Comparison of ENCODE assay signal across 21 cellular contexts in the genomic region with DNA sequence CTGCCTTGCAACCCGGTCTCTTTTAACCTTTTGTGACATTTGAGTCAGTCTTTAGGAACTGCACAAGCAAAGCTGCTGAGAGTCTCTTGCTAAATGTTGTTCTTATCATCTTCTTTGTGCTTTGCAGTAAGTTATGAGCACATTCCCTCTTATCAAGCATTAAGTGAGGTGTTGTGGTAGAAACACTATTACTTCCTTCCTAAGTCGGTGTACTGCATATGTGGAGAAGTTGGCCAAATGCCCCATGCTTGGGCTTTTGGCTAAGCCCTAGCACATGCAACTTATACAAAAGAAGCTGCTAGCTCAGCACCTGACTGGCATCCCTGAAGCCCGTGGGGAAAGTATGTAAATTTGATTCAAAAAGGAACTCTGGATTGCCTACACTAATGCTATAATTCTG.
DNase-seq lines count a peak whose midpoint lies in the region; ATAC-seq and TF ChIP-seq lines count a peak whose summit lies in the region.
"Had no signal": no experiment of that assay in that cellular context is flagged by ENCODE, and none has a peak within 500 bp of the region (broad histone marks: within the 10 kb centered on the region; RNA-seq: fewer than 3 reads in every experiment).

No MANE protein-coding gene starts in this region.

- 0 out of 2 replicates have a peak overlapping the region, but pooled peaks have one; percentile 1 for H3K9ac ChIP-seq in DND-41 (ENCODE audit: low read depth, low read length)
- H3K9ac ChIP-seq in OCI-LY1 (ENCODE audit: low read length): peak overlapping the region; percentile 37
- H3K9ac ChIP-seq in neural progenitor cell: no peak overlapping the region
- H3K9ac ChIP-seq: BLaER1 had no signal

- H3K27me3 ChIP-seq in DND-41 (ENCODE audit: insufficient read depth, low read length, poor library complexity) (no peaks in the 10 kb centered on the region), OCI-LY1 (ENCODE audit: insufficient read depth, low read length) (no peaks in the 10 kb centered on the region), neural progenitor cell (no peaks in the 10 kb centered on the region)
- H3K27me3 ChIP-seq: BLaER1 had no signal

- H3K4me1 Mint-ChIP-seq in neural progenitor cell: peaks cover 5% of the 10 kb centered on the region
- H3K4me1 Mint-ChIP-seq: activated CD4-positive, alpha-beta memory T cell treated with anti-CD3 and anti-CD28 coated beads, Interleukin-2, amount 10 ng/mL, durations not matched to agents 7 days and 5 days had no signal

- ATAC-seq in DND-41 (ENCODE audit: insufficient read depth, low read depth) (no peak), HG03520 (IDR thresholded peaks at IDR 0.05; ENCODE audit: unreplicated experiment) (no peak), HG03280 (IDR thresholded peaks at IDR 0.05; ENCODE audit: unreplicated experiment) (no peak)

- peaks cover 5% of the 10 kb centered on the region; the same call in 1 of the 2 replicates for H3F3A ChIP-seq in OCI-LY1 (ENCODE audit: insufficient read depth, low read length)
- H3F3A ChIP-seq in neural progenitor cell (ENCODE audit: low read depth): no peaks in the 10 kb centered on the region

- no peaks in the 10 kb centered on the region for H3K27me3 Mint-ChIP-seq in neural progenitor cell (ENCODE audit: insufficient read depth, low read depth)
- H3K27me3 Mint-ChIP-seq: activated CD4-positive, alpha-beta memory T cell treated with anti-CD3 and anti-CD28 coated beads, Interleukin-2, amount 10 ng/mL, durations not matched to agents 7 days and 5 days; activated naive CD8-positive, alpha-beta T cell; IgD-negative memory B cell had no signal

- H3K9me3 ChIP-seq in DND-41 (ENCODE audit: insufficient read depth, low read length, severe bottlenecking): no peaks in the 10 kb centered on the region
- H3K9me3 ChIP-seq in OCI-LY1 (ENCODE audit: low read length): no peaks in the 10 kb centered on the region
- H3K9me3 ChIP-seq in neural progenitor cell (ENCODE audit: low read depth): no peaks in the 10 kb centered on the region
- H3K9me3 ChIP-seq: BLaER1 had no signal

- H3K4me1 ChIP-seq in DND-41 (ENCODE audit: insufficient read depth, low read length) (peaks cover 70% of the 10 kb centered on the region), OCI-LY1 (ENCODE audit: insufficient read depth, low read length, severe bottlenecking) (peaks cover 69% of the 10 kb centered on the region), neural progenitor cell (peaks cover 14% of the 10 kb centered on the region)

- H3K79me2 ChIP-seq in DND-41 (ENCODE audit: insufficient read depth, low read length): no peaks in the 10 kb centered on the region
- H3K79me2 ChIP-seq in OCI-LY1 (ENCODE audit: insufficient read depth, low read length): no peaks in the 10 kb centered on the region
- H3K79me2 ChIP-seq in neural progenitor cell (ENCODE audit: low read depth): no peaks in the 10 kb centered on the region

- H3K9me3 Mint-ChIP-seq in neural progenitor cell: no peaks in the 10 kb centered on the region
- H3K9me3 Mint-ChIP-seq: activated T-helper 2 cell treated with anti-CD3 and anti-CD28 coated beads, Interferon-gamma antibody, Interleukin-2, Interleukin-4, amounts not matched to agents 10 μg/mL and 5 μg/mL and 100 μg/mL, durations not matched to agents 14 hours and 24 hours and 36 hours; nephron progenitor cell had no signal

- H3K9me2 ChIP-seq in OCI-LY1 (ENCODE audit: low read depth, low read length): no peaks in the 10 kb centered on the region

- no peak overlapping the region for H3K27ac Mint-ChIP-seq in neural progenitor cell
- H3K27ac Mint-ChIP-seq: activated CD4-positive, alpha-beta memory T cell treated with anti-CD3 and anti-CD28 coated beads, Interleukin-2, amount 10 ng/mL, durations not matched to agents 7 days and 5 days; activated naive CD8-positive, alpha-beta T cell; activated T-helper 2 cell treated with anti-CD3 and anti-CD28 coated beads, Interferon-gamma antibody, Interleukin-2, Interleukin-4, amounts not matched to agents 10 μg/mL and 5 μg/mL and 100 μg/mL, durations not matched to agents 14 hours and 24 hours and 36 hours; IgD-negative memory B cell; progenitor cell of endocrine pancreas had no signal

- H2AFZ ChIP-seq in DND-41 (ENCODE audit: low read depth, low read length): peak overlapping the region; percentile 27; the same call in 1 of the 2 replicates
- H2AFZ ChIP-seq in OCI-LY1 (ENCODE audit: low read length): no peak overlapping the region
- peak overlapping the region; percentile 69 for H2AFZ ChIP-seq in neural progenitor cell (replicated peaks)

- H4K20me1 ChIP-seq in DND-41 (ENCODE audit: insufficient read depth, low read length) (no peaks in the 10 kb centered on the region), OCI-LY1 (ENCODE audit: insufficient read depth, low read length) (no peaks in the 10 kb centered on the region), neural progenitor cell (ENCODE audit: low read depth) (no peaks in the 10 kb centered on the region)
- H4K20me1 ChIP-seq: BLaER1 had no signal

- no peak overlapping the region for H3K4me3 Mint-ChIP-seq in neural progenitor cell
- H3K4me3 Mint-ChIP-seq: activated CD4-positive, alpha-beta memory T cell treated with anti-CD3 and anti-CD28 coated beads, Interleukin-2, amount 10 ng/mL, durations not matched to agents 7 days and 5 days; activated naive CD8-positive, alpha-beta T cell; IgD-negative memory B cell; nephron progenitor cell had no signal

- H3K4me3 ChIP-seq in DND-41 (ENCODE audit: low read depth in 1 of 2, low read length in 2 of 2) (no peak overlapping the region), OCI-LY1 (ENCODE audit: low read depth, low read length, poor library complexity, severe bottlenecking) (peak overlapping the region; percentile 0), fibroblast of the aortic adventitia (ENCODE audit: low read depth, low read length) (no peak overlapping the region), neural progenitor cell (no peak overlapping the region)
- H3K4me3 ChIP-seq: BLaER1 had no signal

- H3K36me3 ChIP-seq in DND-41 (ENCODE audit: insufficient read depth, low read length) (no peaks in the 10 kb centered on the region), OCI-LY1 (ENCODE audit: insufficient read depth, low read length) (no peaks in the 10 kb centered on the region), neural progenitor cell (no peaks in the 10 kb centered on the region)
- H3K36me3 ChIP-seq: BLaER1 had no signal

- H3K4me2 ChIP-seq in DND-41 (ENCODE audit: insufficient read depth, low read length) (peak overlapping the region; percentile 9; the same call in 1 of the 2 replicates), OCI-LY1 (ENCODE audit: low read length) (peak overlapping the region; percentile 49), neural progenitor cell (no peak overlapping the region)
- H3K4me2 ChIP-seq: BLaER1 had no signal

- no peak for DNase-seq in DND-41
- peak; percentile 16 for DNase-seq in fibroblast of the aortic adventitia (ENCODE audit: low read depth)
- no peak for DNase-seq in neural progenitor cell (ENCODE audit: low spot score)
- DNase-seq in stimulated activated CD4-positive, alpha-beta T cell treated with anti-CD3 and anti-CD28 coated beads, Interleukin-4, amount 100 ng/mL, for 4 hours: no peak
- DNase-seq in NCI-H146 treated with DMSO at 0.1 percent for 48 hours (lab: John Stamatoyannopoulos, UW; ENCODE audit: unreplicated experiment): no peak
- DNase-seq: ACHN; activated CD4-positive, alpha-beta memory T cell treated with anti-CD3 and anti-CD28 coated beads, Interleukin-2, amount 10 ng/mL, durations not matched to agents 7 days and 5 days; activated CD4-positive, CD25-positive, alpha-beta regulatory T cell treated with anti-CD3 and anti-CD28 coated beads, Interleukin-2, amount 50 U/mL, for 72 hours; DMS53; NCI-H2081; NCI-H774; nephron progenitor cell had no signal

- H3K27ac ChIP-seq in DND-41 (ENCODE audit: low read length) (peak overlapping the region; percentile 61), OCI-LY1 (ENCODE audit: low read depth, low read length, poor library complexity, severe bottlenecking) (peak overlapping the region; percentile 93), neural progenitor cell (no peak overlapping the region)
- H3K27ac ChIP-seq: BLaER1, epithelial cell of prostate had no signal

- TF ChIP-seq CTCF in DND-41 (IDR thresholded peaks at IDR 0.05; ENCODE audit: borderline replicate concordance, extremely low read depth, low read length, poor library complexity, severe bottlenecking): no peak
- no peak for TF ChIP-seq CTCF in OCI-LY1 (IDR thresholded peaks at IDR 0.05; ENCODE audit: low read length)
- no peak for TF ChIP-seq CTCF in fibroblast of the aortic adventitia (IDR thresholded peaks at IDR 0.05; ENCODE audit: insufficient read depth, low read length)
- TF ChIP-seq CTCF in neural progenitor cell (IDR thresholded peaks at IDR 0.05): no peak

- no peaks in the 10 kb centered on the region for H3K36me3 Mint-ChIP-seq in neural progenitor cell
- H3K36me3 Mint-ChIP-seq: activated naive CD8-positive, alpha-beta T cell; IgD-negative memory B cell had no signal
